2 cellular contexts compared by ENCODE assay signal in the genomic region with DNA sequence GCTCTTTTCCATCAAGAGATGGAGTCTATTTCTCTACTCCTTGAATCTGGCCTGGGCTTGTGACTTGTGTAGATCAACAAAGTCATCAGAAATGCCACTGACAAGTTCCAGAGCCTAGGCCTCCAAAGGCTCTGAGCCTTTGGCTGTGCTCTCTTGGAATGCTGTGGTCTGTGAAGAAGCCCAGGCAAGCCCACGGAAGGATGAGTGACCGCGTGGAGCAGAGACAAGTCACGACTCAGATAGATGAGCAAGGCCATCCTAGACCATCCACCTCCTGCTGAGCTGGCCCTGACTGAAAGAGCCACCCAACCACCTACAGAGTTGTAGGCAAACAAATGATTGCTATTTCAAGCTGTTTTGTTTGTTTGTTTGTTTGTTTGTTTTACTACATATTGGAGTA.
TF ChIP-seq lines count a peak whose summit lies in the region.

No MANE protein-coding gene starts in this region.

TF ChIP-seq in SK-N-SH, 30 proteins besides CTCF, POLR2A, EP300 and RAD21:
- no peak for TF ChIP-seq SIN3A (IDR thresholded peaks at IDR 0.05; ENCODE audit: borderline replicate concordance, low read depth, low read length)
- no peak for TF ChIP-seq GABPA (IDR thresholded peaks at IDR 0.05; ENCODE audit: low read depth)
- TF ChIP-seq, protein P1, sequence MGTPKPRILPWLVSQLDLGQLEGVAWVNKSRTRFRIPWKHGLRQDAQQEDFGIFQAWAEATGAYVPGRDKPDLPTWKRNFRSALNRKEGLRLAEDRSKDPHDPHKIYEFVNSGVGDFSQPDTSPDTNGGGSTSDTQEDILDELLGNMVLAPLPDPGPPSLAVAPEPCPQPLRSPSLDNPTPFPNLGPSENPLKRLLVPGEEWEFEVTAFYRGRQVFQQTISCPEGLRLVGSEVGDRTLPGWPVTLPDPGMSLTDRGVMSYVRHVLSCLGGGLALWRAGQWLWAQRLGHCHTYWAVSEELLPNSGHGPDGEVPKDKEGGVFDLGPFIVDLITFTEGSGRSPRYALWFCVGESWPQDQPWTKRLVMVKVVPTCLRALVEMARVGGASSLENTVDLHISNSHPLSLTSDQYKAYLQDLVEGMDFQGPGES (IDR thresholded peaks at IDR 0.05; ENCODE audit: low read depth, low read length), result no peak
- TF ChIP-seq TCF12 (IDR thresholded peaks at IDR 0.05), result 0 out of 2 replicates have a peak, but pooled peaks have one; percentile 9
- no peak for TF ChIP-seq POLR2AphosphoS5 (IDR thresholded peaks at IDR 0.05; ENCODE audit: low read depth, low read length)

TF ChIP-seq in SK-N-SH treated with all-trans-retinoic acid at 6 μM for 48 hours, 23 proteins besides CTCF, POLR2A, EP300 and RAD21:
- TF ChIP-seq GLIS3 (CRISPR knock-in tag; IDR thresholded peaks at IDR 0.05), result no peak
